ENCODE assay signal across 8 cellular contexts in genomic region chr4:119454491-119455270, GRCh38.
A peak's percentile ranks its signal among the peaks of the same experiment; 100 is the strongest.
DNase-seq lines count a peak whose midpoint lies in the region; ATAC-seq and TF ChIP-seq lines count a peak whose summit lies in the region.
"Not testable (repeated sequence)": the region's sequence is repeated elsewhere in the genome, so short reads cannot be mapped to it uniquely, and the experiment has no call there.

No MANE protein-coding gene starts in this region.

- intact Hi-C loops in ascending aorta (cut with DNase I) = loop anchor here (10.0 kb wide), 2 partner anchors 140 to 600 kb away; no protein-coding TSS in a partner anchor
- intact Hi-C loops in right cardiac atrium (cut with DNase I); uterus (cut with DNase I; ENCODE audit: low total_unique reads): not testable (repeated sequence)

- TF ChIP-seq CTCF in ascending aorta (IDR thresholded peaks at IDR 0.05) (peak in 2 of 3 experiments; percentile 20 to 25), uterus (IDR thresholded peaks at IDR 0.05) (peak; percentile 19 to 63 (median 39))

- peak overlapping the region; percentile 84 for H3K4me3 Mint-ChIP-seq in T-helper 17 cell

- not testable (repeated sequence) for H3K27me3 ChIP-seq in ascending aorta; right cardiac atrium (ENCODE audit: control insufficient read depth, insufficient read depth); uterus

- H3K27ac Mint-ChIP-seq in T-helper 17 cell = peak overlapping the region; percentile 94

- not testable (repeated sequence) for H3K27me3 Mint-ChIP-seq in T-helper 17 cell

- not testable (repeated sequence) for H3K4me1 ChIP-seq in ascending aorta; right cardiac atrium (ENCODE audit: control insufficient read depth, insufficient read depth, low read length); uterus

- H3K36me3 Mint-ChIP-seq in T-helper 17 cell (ENCODE audit: low read depth) = not testable (repeated sequence)

- TF ChIP-seq POLR2A in uterus (IDR thresholded peaks at IDR 0.05) = peak; percentile 73 to 86

- peak; percentile 99 for ATAC-seq in GM18499 (IDR thresholded peaks at IDR 0.05; ENCODE audit: insufficient read depth, unreplicated experiment)
- peak; percentile 99 for ATAC-seq in HG02938 (IDR thresholded peaks at IDR 0.05; ENCODE audit: unreplicated experiment)
- ATAC-seq in T-helper 17 cell = peak; percentile 98
- ATAC-seq in right cardiac atrium = peak; percentile 100

- H3K27ac ChIP-seq in ascending aorta (peak overlapping the region; percentile 93 to 96), right cardiac atrium (ENCODE audit: low read length) (peak overlapping the region; percentile 84), uterus (peak overlapping the region; percentile 95)

- H3K4me1 Mint-ChIP-seq in T-helper 17 cell = not testable (repeated sequence)

- H3K4me3 ChIP-seq in ascending aorta (peak overlapping the region; percentile 66 to 96), right cardiac atrium (ENCODE audit: low read length) (peak overlapping the region; percentile 50), uterus (peak overlapping the region; percentile 61 to 71)

- H3K9me3 ChIP-seq in T-helper 17 cell (ENCODE audit: control insufficient read depth, low read length, poor library complexity, severe bottlenecking); ascending aorta; right cardiac atrium (ENCODE audit: control insufficient read depth, low read length); uterus: not testable (repeated sequence)

- DNase-seq in NCI-H1694 treated with DMSO at 0.1 percent for 48 hours (lab: John Stamatoyannopoulos, UW) = peak; percentile 71
- DNase-seq in T-helper 17 cell = peak; percentile 91 to 99 (median 97)
- peak; percentile 81 to 98 for DNase-seq in ascending aorta (ENCODE audit: low spot score in 2 of 2)
- DNase-seq in right cardiac atrium = peak; percentile 94 to 99 (median 98)
- DNase-seq in pulmonary artery endothelial cell (ENCODE audit: low read depth, low spot score) = peak; percentile 94
- peak; percentile 88 to 92 for DNase-seq in uterus

- not testable (repeated sequence) for H3K36me3 ChIP-seq in ascending aorta, uterus

- under 1% methylated on average over 77 of the region's 80 CpGs for WGBS in right cardiac atrium

Comparison
In these comparisons a context has a peak if more than half of its experiments do, and no peak if none do; other contexts are left out.
1. Peak in every context shown above with its lines: DNase-seq, ATAC-seq, H3K4me3 ChIP-seq and H3K27ac ChIP-seq.